8 cellular contexts compared by ENCODE assay signal in genomic region chr5:65562731-65563701, GRCh38. TPM values are rescaled to one million over a fixed set of nuclear protein-coding genes. Genes with fewer than 3 reads are reported as not detected.
A peak's percentile ranks its signal among the peaks of the same experiment; 100 is the strongest.
DNase-seq lines count a peak whose midpoint lies in the region; ATAC-seq and TF ChIP-seq lines count a peak whose summit lies in the region.

TSS of gene CENPK (minus strand) at chr5:65563168. CDS start at chr5:65554907, 8,261 bp downstream.
TSS of gene PPWD1 (plus strand) at chr5:65563296. CDS start at chr5:65563311, 15 bp downstream.

- H3K36me3 ChIP-seq in ACC112 (ENCODE audit: insufficient read depth, low read length) (peaks cover 6% of the 10 kb centered on the region), mammary epithelial cell (ENCODE audit: insufficient read depth, low read length) (peaks cover 2% of the 10 kb centered on the region), iPS-20b (ENCODE audit: insufficient read depth, low read depth, low read length) (peaks cover 26% of the 10 kb centered on the region)

- H3K4me2 ChIP-seq in mammary epithelial cell (ENCODE audit: insufficient read depth, low read depth, low read length): peak within 1 kb of the TSS; percentile 92

- peaks cover 74% of the 10 kb centered on the region for H3K79me2 ChIP-seq in ACC112 (ENCODE audit: control insufficient read depth, insufficient read depth, low read length, unreplicated experiment)
- H3K79me2 ChIP-seq in mammary epithelial cell (ENCODE audit: insufficient read depth, low read length): peaks cover 87% of the 10 kb centered on the region

- BruUV-seq in mammary epithelial cell (replicated peaks; lab: Mats Ljungman, UMichigan): TSS peak; percentile 63

- H3K9me3 ChIP-seq in mammary epithelial cell (replicated peaks; ENCODE audit: insufficient read depth, low read length): no peaks in the 10 kb centered on the region
- no peaks in the 10 kb centered on the region for H3K9me3 ChIP-seq in iPS-20b (ENCODE audit: insufficient read depth, low read depth, low read length)

- H3K27ac ChIP-seq in ACC112 (ENCODE audit: low read depth, low read length): peak within 1 kb of the TSS; percentile 78
- peak within 1 kb of the TSS; percentile 87 for H3K27ac ChIP-seq in VCaP
- H3K27ac ChIP-seq in mammary epithelial cell (ENCODE audit: insufficient read depth, low read depth, low read length): peak within 1 kb of the TSS; percentile 88
- peak within 1 kb of the TSS; percentile 68 for H3K27ac ChIP-seq in iPS-20b (ENCODE audit: low read length)
- H3K27ac ChIP-seq in skin epidermis: peak within 1 kb of the TSS; percentile 68 to 95 (median 89)

- DNase-seq in NCI-H2196 treated with DMSO at 0.1 percent for 48 hours (lab: John Stamatoyannopoulos, UW; ENCODE audit: unreplicated experiment): peak; percentile 82
- DNase-seq in mammary epithelial cell: peak; percentile 95

- TF ChIP-seq CTCF in VCaP (conservative IDR thresholded peaks at IDR 0.05): no peak
- TF ChIP-seq CTCF in mammary epithelial cell (conservative IDR thresholded peaks at IDR 0.05 in 1 of 2, IDR thresholded peaks at IDR 0.05 in 1 of 2; ENCODE audit: extremely low read depth in 1 of 2, insufficient read depth in 1 of 2, low read depth in 1 of 2, low read length in 2 of 2): no peak

- H3K9ac ChIP-seq in mammary epithelial cell (ENCODE audit: insufficient read depth, low read length) (peak within 1 kb of the TSS; percentile 97), iPS-20b (ENCODE audit: low read depth, low read length) (peak within 1 kb of the TSS; percentile 97)

- peaks cover 18% of the 10 kb centered on the region for H3K4me1 ChIP-seq in ACC112 (ENCODE audit: control insufficient read depth, insufficient read depth, low read length, unreplicated experiment)
- peaks cover 13% of the 10 kb centered on the region for H3K4me1 ChIP-seq in mammary epithelial cell (ENCODE audit: insufficient read depth, low read length)
- H3K4me1 ChIP-seq in iPS-20b (ENCODE audit: insufficient read depth, low read length): peaks cover 6% of the 10 kb centered on the region; the same call in 1 of the 2 replicates

- H2AFZ ChIP-seq in ACC112 (ENCODE audit: low read length, unreplicated experiment) (peak within 1 kb of the TSS; percentile 79), mammary epithelial cell (ENCODE audit: low read depth, low read length) (peak within 1 kb of the TSS; percentile 99)

- dilution Hi-C loops in mammary epithelial cell (cut with HindIII; ENCODE audit: low sequenced_read_pairs): no loop called here

- H3K4me3 ChIP-seq in ACC112 (ENCODE audit: low read depth, low read length) (peak within 1 kb of the TSS; percentile 89), mammary epithelial cell (replicated peaks in 1 of 3; ENCODE audit: insufficient read depth in 1 of 3, low read depth in 2 of 3, low read length in 3 of 3) (peak within 1 kb of the TSS; percentile 60 to 98 (median 93)), iPS-20b (ENCODE audit: low read length) (peak within 1 kb of the TSS; percentile 95), skin epidermis (peak within 1 kb of the TSS; percentile 73 to 95 (median 77))

- CTCF ChIA-PET in mammary epithelial cell (lab: Charles Lee; ENCODE audit: low non-redundant PET): no interaction called here

- under 1% methylated on average over 47 of the region's 54 CpGs for WGBS in mammary epithelial cell (ENCODE audit: low coverage, missing lambda C conversion rate)

- intact Hi-C loops in mammary epithelial cell (cut with micrococcal nuclease): loop anchor here (2.0 kb wide), 1 partner anchor 752 kb away; no protein-coding TSS in a partner anchor

- in situ Hi-C loops in mammary epithelial cell (cut with MboI; ENCODE audit: low sequenced_read_pairs in 2 of 2): no loop called here

- ATAC-seq in GM18870 (IDR thresholded peaks at IDR 0.05; ENCODE audit: unreplicated experiment) (peak; percentile 98), HG03135 (IDR thresholded peaks at IDR 0.05; ENCODE audit: unreplicated experiment) (peak; percentile 99)

- no peaks in the 10 kb centered on the region for H4K20me1 ChIP-seq in mammary epithelial cell (ENCODE audit: insufficient read depth, low read length)

- no peaks in the 10 kb centered on the region for H3K27me3 ChIP-seq in ACC112 (ENCODE audit: insufficient read depth, low read length)
- no peaks in the 10 kb centered on the region for H3K27me3 ChIP-seq in mammary epithelial cell (ENCODE audit: insufficient read depth, low read length)
- no peaks in the 10 kb centered on the region for H3K27me3 ChIP-seq in iPS-20b (ENCODE audit: insufficient read depth, low read length)

RNA-seq across cellular contexts. Expression of gene CENPK, which starts in this region (rescaled TPM):
- total RNA-seq in mammary epithelial cell: 10 to 100 TPM in 1 of 2 donors, 1 to 10 TPM in 1; 4.8 to 27.8 TPM
- polyA plus RNA-seq in mammary epithelial cell: 12.0 TPM
- 11.9 TPM for polyA minus RNA-seq in mammary epithelial cell

RNA-seq across cellular contexts. Expression of gene PPWD1, which starts in this region (rescaled TPM):
- 10 to 100 TPM; 26.0 to 29.3 TPM for total RNA-seq in mammary epithelial cell
- polyA plus RNA-seq in mammary epithelial cell: 2.7 TPM
- 1.2 TPM for polyA minus RNA-seq in mammary epithelial cell

Comparison
In these comparisons a context has a peak if more than half of its experiments do, and no peak if none do; other contexts are left out.
1. Peak in every context shown above with its lines: DNase-seq, ATAC-seq, H3K4me3 ChIP-seq and H3K27ac ChIP-seq.